In the genomic region with DNA sequence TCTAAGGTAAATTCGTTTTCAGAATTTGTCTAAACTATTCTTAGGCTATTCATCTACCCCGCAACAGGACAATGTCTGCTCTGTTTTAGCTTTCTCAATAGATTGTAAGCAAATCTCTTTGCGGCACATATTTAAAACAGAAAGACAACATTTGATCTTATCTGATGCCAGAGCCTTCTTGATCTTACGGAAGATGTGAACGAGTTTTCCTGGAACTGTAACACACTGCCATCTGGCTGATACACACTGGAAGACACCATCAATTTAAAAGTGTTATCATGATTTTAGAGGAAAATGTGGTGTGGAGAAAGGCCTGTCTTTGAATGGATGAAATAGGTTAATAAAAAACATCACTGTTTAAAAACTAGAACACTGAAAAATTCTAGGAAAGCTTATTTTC, we compare ENCODE assay signal across 2 cellular contexts.
A peak's percentile ranks its signal among the peaks of the same experiment; 100 is the strongest.
TF ChIP-seq lines count a peak whose summit lies in the region.

No MANE protein-coding gene starts in this region.

TF ChIP-seq in K562, 482 proteins besides CTCF, POLR2A, EP300 and RAD21:
- TF ChIP-seq CBX1 (IDR thresholded peaks at IDR 0.05; ENCODE audit: low read depth) (no peak), FOXK1 (CRISPR knock-in tag; IDR thresholded peaks at IDR 0.05; ENCODE audit: borderline replicate concordance) (no peak), SAP30 (IDR thresholded peaks at IDR 0.05; ENCODE audit: borderline replicate concordance, insufficient read depth, low read depth, low read length, poor library complexity, severe bottlenecking) (no peak), ZC3H4 (CRISPR knock-in tag; IDR thresholded peaks at IDR 0.05; ENCODE audit: borderline replicate concordance) (no peak), TSC22D4 (tag; IDR thresholded peaks at IDR 0.05) (no peak), MECOM (CRISPR knock-in tag; IDR thresholded peaks at IDR 0.05) (no peak)
- TF ChIP-seq, protein P1, sequence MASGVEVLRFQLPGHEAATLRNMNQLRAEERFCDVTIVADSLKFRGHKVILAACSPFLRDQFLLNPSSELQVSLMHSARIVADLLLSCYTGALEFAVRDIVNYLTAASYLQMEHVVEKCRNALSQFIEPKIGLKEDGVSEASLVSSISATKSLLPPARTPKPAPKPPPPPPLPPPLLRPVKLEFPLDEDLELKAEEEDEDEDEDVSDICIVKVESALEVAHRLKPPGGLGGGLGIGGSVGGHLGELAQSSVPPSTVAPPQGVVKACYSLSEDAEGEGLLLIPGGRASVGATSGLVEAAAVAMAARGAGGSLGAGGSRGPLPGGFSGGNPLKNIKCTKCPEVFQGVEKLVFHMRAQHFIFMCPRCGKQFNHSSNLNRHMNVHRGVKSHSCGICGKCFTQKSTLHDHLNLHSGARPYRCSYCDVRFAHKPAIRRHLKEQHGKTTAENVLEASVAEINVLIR (CRISPR knock-in tag; IDR thresholded peaks at IDR 0.05): no peak

TF ChIP-seq in neural cell, 6 proteins besides CTCF, POLR2A, EP300 and RAD21:
- TF ChIP-seq, protein P2, sequence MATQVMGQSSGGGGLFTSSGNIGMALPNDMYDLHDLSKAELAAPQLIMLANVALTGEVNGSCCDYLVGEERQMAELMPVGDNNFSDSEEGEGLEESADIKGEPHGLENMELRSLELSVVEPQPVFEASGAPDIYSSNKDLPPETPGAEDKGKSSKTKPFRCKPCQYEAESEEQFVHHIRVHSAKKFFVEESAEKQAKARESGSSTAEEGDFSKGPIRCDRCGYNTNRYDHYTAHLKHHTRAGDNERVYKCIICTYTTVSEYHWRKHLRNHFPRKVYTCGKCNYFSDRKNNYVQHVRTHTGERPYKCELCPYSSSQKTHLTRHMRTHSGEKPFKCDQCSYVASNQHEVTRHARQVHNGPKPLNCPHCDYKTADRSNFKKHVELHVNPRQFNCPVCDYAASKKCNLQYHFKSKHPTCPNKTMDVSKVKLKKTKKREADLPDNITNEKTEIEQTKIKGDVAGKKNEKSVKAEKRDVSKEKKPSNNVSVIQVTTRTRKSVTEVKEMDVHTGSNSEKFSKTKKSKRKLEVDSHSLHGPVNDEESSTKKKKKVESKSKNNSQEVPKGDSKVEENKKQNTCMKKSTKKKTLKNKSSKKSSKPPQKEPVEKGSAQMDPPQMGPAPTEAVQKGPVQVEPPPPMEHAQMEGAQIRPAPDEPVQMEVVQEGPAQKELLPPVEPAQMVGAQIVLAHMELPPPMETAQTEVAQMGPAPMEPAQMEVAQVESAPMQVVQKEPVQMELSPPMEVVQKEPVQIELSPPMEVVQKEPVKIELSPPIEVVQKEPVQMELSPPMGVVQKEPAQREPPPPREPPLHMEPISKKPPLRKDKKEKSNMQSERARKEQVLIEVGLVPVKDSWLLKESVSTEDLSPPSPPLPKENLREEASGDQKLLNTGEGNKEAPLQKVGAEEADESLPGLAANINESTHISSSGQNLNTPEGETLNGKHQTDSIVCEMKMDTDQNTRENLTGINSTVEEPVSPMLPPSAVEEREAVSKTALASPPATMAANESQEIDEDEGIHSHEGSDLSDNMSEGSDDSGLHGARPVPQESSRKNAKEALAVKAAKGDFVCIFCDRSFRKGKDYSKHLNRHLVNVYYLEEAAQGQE (IDR thresholded peaks at IDR 0.05; ENCODE audit: borderline replicate concordance): no peak
- no peak for TF ChIP-seq POLR2AphosphoS5 (IDR thresholded peaks at IDR 0.05)
- peak; percentile 83 for TF ChIP-seq SMC3 (conservative IDR thresholded peaks at IDR 0.05; ENCODE audit: poor library complexity)
